In the genomic region with DNA sequence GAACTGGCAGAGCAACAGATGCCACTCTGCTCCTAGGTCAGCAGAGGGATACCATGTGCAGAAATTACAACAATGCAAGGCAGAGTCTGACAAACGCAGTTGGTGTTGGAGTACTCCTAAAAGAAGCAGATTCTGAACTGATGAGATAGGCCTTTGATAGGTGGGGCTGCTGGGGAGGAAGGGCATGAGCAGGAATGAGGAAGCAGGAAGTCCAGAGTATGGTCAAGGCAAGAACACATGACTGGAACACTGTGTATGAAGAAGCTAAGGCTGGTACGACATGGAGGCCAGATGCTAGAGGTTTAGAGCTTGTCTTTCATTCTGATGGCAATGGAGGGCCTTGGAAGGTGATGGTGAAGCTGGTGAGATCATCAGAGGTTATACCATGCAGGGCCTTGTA, we compare ENCODE assay signal across 1 cellular context.
TF ChIP-seq lines count a peak whose summit lies in the region.

No MANE protein-coding gene starts in this region.

TF ChIP-seq in HepG2, 621 proteins besides CTCF, POLR2A, EP300 and RAD21:
- TF ChIP-seq ZNF546 (CRISPR knock-in tag; conservative IDR thresholded peaks at IDR 0.05), result no peak
- TF ChIP-seq CCAR2 (optimal IDR thresholded peaks at IDR 0.05; ENCODE audit: low read depth, low read length), result no peak
- peak; percentile 72 for TF ChIP-seq ELF1 (CRISPR knock-in tag; IDR thresholded peaks at IDR 0.05)
- TF ChIP-seq GABPB1 (CRISPR knock-in tag; IDR thresholded peaks at IDR 0.05), result peak; percentile 30; the same call in 1 of the 2 replicates
- no peak for TF ChIP-seq SOX5 (CRISPR knock-in tag; IDR thresholded peaks at IDR 0.05; ENCODE audit: borderline replicate concordance)
- no peak for TF ChIP-seq ZNF331 (CRISPR knock-in tag; IDR thresholded peaks at IDR 0.05)
- TF ChIP-seq, protein P1, sequence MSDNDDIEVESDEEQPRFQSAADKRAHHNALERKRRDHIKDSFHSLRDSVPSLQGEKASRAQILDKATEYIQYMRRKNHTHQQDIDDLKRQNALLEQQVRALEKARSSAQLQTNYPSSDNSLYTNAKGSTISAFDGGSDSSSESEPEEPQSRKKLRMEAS (IDR thresholded peaks at IDR 0.05), result peak; percentile 26; the same call in 1 of the 2 replicates
- peak; percentile 90 for TF ChIP-seq TEAD3 (CRISPR knock-in tag; optimal IDR thresholded peaks at IDR 0.05; ENCODE audit: borderline replicate concordance)
- peak; percentile 20; the same call in 1 of the 2 replicates for TF ChIP-seq ZFX (CRISPR knock-in tag; IDR thresholded peaks at IDR 0.05; ENCODE audit: low read depth)
- no peak for TF ChIP-seq ZNF782 (CRISPR knock-in tag; IDR thresholded peaks at IDR 0.05; ENCODE audit: borderline replicate concordance)
- TF ChIP-seq PAX8 (CRISPR knock-in tag; IDR thresholded peaks at IDR 0.05; ENCODE audit: borderline replicate concordance), result no peak
- TF ChIP-seq KAT8 (CRISPR knock-in tag; IDR thresholded peaks at IDR 0.05), result peak; percentile 62
- peak; percentile 87 for TF ChIP-seq ELF3 (CRISPR knock-in tag; IDR thresholded peaks at IDR 0.05)
- peak; percentile 59 for TF ChIP-seq SAP130 (CRISPR knock-in tag; IDR thresholded peaks at IDR 0.05; ENCODE audit: low read depth)
- TF ChIP-seq, protein P2, sequence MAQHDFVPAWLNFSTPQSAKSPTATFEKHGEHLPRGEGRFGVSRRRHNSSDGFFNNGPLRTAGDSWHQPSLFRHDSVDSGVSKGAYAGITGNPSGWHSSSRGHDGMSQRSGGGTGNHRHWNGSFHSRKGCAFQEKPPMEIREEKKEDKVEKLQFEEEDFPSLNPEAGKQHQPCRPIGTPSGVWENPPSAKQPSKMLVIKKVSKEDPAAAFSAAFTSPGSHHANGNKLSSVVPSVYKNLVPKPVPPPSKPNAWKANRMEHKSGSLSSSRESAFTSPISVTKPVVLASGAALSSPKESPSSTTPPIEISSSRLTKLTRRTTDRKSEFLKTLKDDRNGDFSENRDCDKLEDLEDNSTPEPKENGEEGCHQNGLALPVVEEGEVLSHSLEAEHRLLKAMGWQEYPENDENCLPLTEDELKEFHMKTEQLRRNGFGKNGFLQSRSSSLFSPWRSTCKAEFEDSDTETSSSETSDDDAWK (CRISPR knock-in tag; IDR thresholded peaks at IDR 0.05), result no peak
TF ChIP-seq in HepG2: peak in this region for 8.
